32 cellular contexts compared by ENCODE assay signal in the genomic region with DNA sequence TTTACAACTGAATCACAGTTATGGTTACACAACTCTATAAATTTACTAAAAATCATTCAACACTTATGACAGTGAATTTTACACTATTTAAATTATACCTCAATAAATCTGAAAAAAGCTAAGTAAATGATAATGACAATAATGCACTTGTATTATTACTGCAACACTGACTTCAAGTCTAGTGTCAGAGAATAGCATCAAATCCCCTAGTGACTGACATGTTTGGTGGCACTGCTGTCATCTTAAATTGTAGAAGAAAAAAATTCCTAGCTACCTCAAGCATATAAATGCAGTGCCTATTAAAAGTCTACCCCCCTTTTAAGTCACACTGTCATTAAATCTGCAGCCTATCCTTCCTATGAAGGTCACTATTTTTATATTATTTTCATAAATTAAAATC.
"Had no signal": no experiment of that assay in that cellular context is flagged by ENCODE, and none has a peak within 500 bp of the region (broad histone marks: within the 10 kb centered on the region; RNA-seq: fewer than 3 reads in every experiment).

No MANE protein-coding gene starts in this region.

- H3K36me3 ChIP-seq: MG63 had no signal

- DNase-seq: Karpas-422, MG63, MM.1S, MV-4-11, NCI-H1048, NCI-H1092, NCI-H1092 treated with DMSO at 0.1 percent for 48 hours, NCI-H1105, NCI-H1105 treated with DMSO at 0.1 percent for 48 hours, NCI-H1417, NCI-H1417 treated with DMSO at 0.1 percent for 48 hours, NCI-H1436, NCI-H1436 treated with DMSO at 0.1 percent for 48 hours, NCI-H146, NCI-H1694, NCI-H1694 treated with DMSO at 0.1 percent for 48 hours, NCI-H187, NCI-H187 treated with DMSO at 0.1 percent for 48 hours, NCI-H1930, NCI-H2029, NCI-H2029 treated with DMSO at 0.1 percent for 48 hours, NCI-H2081, NCI-H2081 treated with DMSO at 0.1 percent for 48 hours, NCI-H2107, NCI-H2227 treated with DMSO at 0.1 percent for 48 hours, NCI-H226, NCI-H345, NCI-H446, NCI-H446 treated with DMSO at 0.1 percent for 48 hours, NCI-H510A, NCI-H510A treated with DMSO at 0.1 percent for 48 hours, NCI-H524 treated with DMSO at 0.1 percent for 48 hours had no signal

- H3K27me3 ChIP-seq: MG63 had no signal

- H3K4me3 ChIP-seq: MG63 had no signal
